Comparison of ENCODE assay signal across 8 cellular contexts in genomic region chr1:218345673-218346390, GRCh38. TPM values are rescaled to one million over a fixed set of nuclear protein-coding genes. Genes with fewer than 3 reads are reported as not detected.
DNase-seq lines count a peak whose midpoint lies in the region; ATAC-seq and TF ChIP-seq lines count a peak whose summit lies in the region.

No MANE protein-coding gene starts in this region.

- CTCF ChIA-PET in CD8-positive, alpha-beta memory T cell (lab: Charles Lee), result no interaction called here
- CTCF ChIA-PET in activated naive CD4-positive, alpha-beta T cell treated with anti-CD3 and anti-CD28 coated beads for 36 hours (lab: Charles Lee), result interaction anchor here (0.6 to 1.0 kb wide), 3 partner anchors 31 to 914 kb away, joined by 3 read pairs; no protein-coding TSS in a partner anchor

- H3K4me3 Mint-ChIP-seq in CD8-positive, alpha-beta memory T cell, result no peak overlapping the region
- no peak overlapping the region for H3K4me3 Mint-ChIP-seq in activated naive CD4-positive, alpha-beta T cell treated with anti-CD3 and anti-CD28 coated beads for 36 hours

- H3K9me3 Mint-ChIP-seq in CD8-positive, alpha-beta memory T cell, result no peaks in the 10 kb centered on the region
- H3K9me3 Mint-ChIP-seq in activated naive CD4-positive, alpha-beta T cell treated with anti-CD3 and anti-CD28 coated beads for 36 hours, result no peaks in the 10 kb centered on the region

- no peaks in the 10 kb centered on the region for H3K9me3 ChIP-seq in CD8-positive, alpha-beta memory T cell (ENCODE audit: low read length)
- H3K9me3 ChIP-seq in cardiac muscle cell (ENCODE audit: low read depth) (no peaks in the 10 kb centered on the region), osteoblast (ENCODE audit: low read depth, low read length) (no peaks in the 10 kb centered on the region)

- POLR2A ChIA-PET in CD8-positive, alpha-beta memory T cell (lab: Charles Lee), result no interaction called here

- intact Hi-C loops in activated naive CD4-positive, alpha-beta T cell treated with anti-CD3 and anti-CD28 coated beads for 36 hours (cut with micrococcal nuclease), result loop anchor here (1.0 to 2.0 kb wide), 3 partner anchors 29 to 829 kb away; no protein-coding TSS in a partner anchor

- TF ChIP-seq CTCF in cardiac muscle cell (IDR thresholded peaks at IDR 0.05; ENCODE audit: low read depth, low read length), result no peak
- no peak for TF ChIP-seq CTCF in osteoblast (IDR thresholded peaks at IDR 0.05; ENCODE audit: extremely low read depth, low read depth, low read length)

- peak in 3 of 5 donors; percentile 22 to 56 (median 27) for DNase-seq in CD8-positive, alpha-beta memory T cell
- DNase-seq in GM19238 (ENCODE audit: insufficient read length, low spot score) (peak; percentile 25), NCI-H510A treated with DMSO at 0.1 percent for 48 hours (lab: John Stamatoyannopoulos, UW) (peak; percentile 39), cardiac muscle cell (ENCODE audit: low read depth in 1 of 2, low spot score in 1 of 2) (peak; percentile 82 to 89), osteoblast (ENCODE audit: insufficient read length, low spot score, missing footprints) (peak; percentile 79), KG1 (lab: John Stamatoyannopoulos, UW) (no peak)
- peak; percentile 17 for DNase-seq in activated naive CD4-positive, alpha-beta T cell treated with anti-CD3 and anti-CD28 coated beads for 36 hours

- peak overlapping the region; percentile 96 for H3K4me2 ChIP-seq in osteoblast (ENCODE audit: insufficient read depth, low read length)

- H3K4me3 ChIP-seq in CD8-positive, alpha-beta memory T cell (ENCODE audit: low read length), result peak overlapping the region; percentile 61
- H3K4me3 ChIP-seq in cardiac muscle cell (peak overlapping the region; percentile 94), osteoblast (ENCODE audit: insufficient read depth, low read length) (peak overlapping the region; percentile 87)

- H3K79me2 ChIP-seq in osteoblast (ENCODE audit: insufficient read depth, low read length), result peaks cover 36% of the 10 kb centered on the region

- ATAC-seq in HG03139 (IDR thresholded peaks at IDR 0.05; ENCODE audit: unreplicated experiment), result peak; percentile 73

- no peaks in the 10 kb centered on the region for H4K20me1 ChIP-seq in osteoblast (ENCODE audit: insufficient read depth, low read length)

- no peak overlapping the region for H3K27ac ChIP-seq in CD8-positive, alpha-beta memory T cell (ENCODE audit: low read depth, low read length)
- H3K27ac ChIP-seq in cardiac muscle cell, result peak overlapping the region; percentile 93
- H3K27ac ChIP-seq in osteoblast (ENCODE audit: low read depth, low read length), result peak overlapping the region; percentile 93

- peak overlapping the region; percentile 80 for H2AFZ ChIP-seq in osteoblast (ENCODE audit: low read length)

- H3K36me3 Mint-ChIP-seq in CD8-positive, alpha-beta memory T cell, result peaks cover 0 to 5% (median 4%) of the 10 kb centered on the region in 3 donors
- H3K36me3 Mint-ChIP-seq in activated naive CD4-positive, alpha-beta T cell treated with anti-CD3 and anti-CD28 coated beads for 36 hours (ENCODE audit: low read depth), result peaks cover 10% of the 10 kb centered on the region

- H3K36me3 ChIP-seq in CD8-positive, alpha-beta memory T cell (ENCODE audit: insufficient read depth, low read length), result no peaks in the 10 kb centered on the region
- H3K36me3 ChIP-seq in cardiac muscle cell (peaks cover 6% of the 10 kb centered on the region), osteoblast (ENCODE audit: insufficient read depth, low read length) (no peaks in the 10 kb centered on the region)

- H3K4me1 Mint-ChIP-seq in CD8-positive, alpha-beta memory T cell, result peaks cover 24 to 41% (median 27%) of the 10 kb centered on the region in 3 donors
- H3K4me1 Mint-ChIP-seq in activated naive CD4-positive, alpha-beta T cell treated with anti-CD3 and anti-CD28 coated beads for 36 hours (ENCODE audit: low read depth), result peaks cover 22% of the 10 kb centered on the region

- H3K27me3 Mint-ChIP-seq in CD8-positive, alpha-beta memory T cell, result peaks cover 5 to 25% of the 10 kb centered on the region in 2 donors
- H3K27me3 Mint-ChIP-seq in activated naive CD4-positive, alpha-beta T cell treated with anti-CD3 and anti-CD28 coated beads for 36 hours (ENCODE audit: low read depth), result peaks cover 55% of the 10 kb centered on the region

- H3K27ac Mint-ChIP-seq in CD8-positive, alpha-beta memory T cell, result peak overlapping the region in 7 of 8 donors; percentile 5 to 76 (median 40)
- no peak overlapping the region for H3K27ac Mint-ChIP-seq in activated naive CD4-positive, alpha-beta T cell treated with anti-CD3 and anti-CD28 coated beads for 36 hours

- peaks cover 5% of the 10 kb centered on the region for H3K27me3 ChIP-seq in CD8-positive, alpha-beta memory T cell (ENCODE audit: insufficient read depth, low read length, poor library complexity, severe bottlenecking)
- H3K27me3 ChIP-seq in cardiac muscle cell, result no peaks in the 10 kb centered on the region
- no peaks in the 10 kb centered on the region for H3K27me3 ChIP-seq in osteoblast (ENCODE audit: insufficient read depth, low read length)

- H3K4me1 ChIP-seq in CD8-positive, alpha-beta memory T cell (ENCODE audit: insufficient read depth, low read length), result peaks cover 26% of the 10 kb centered on the region
- H3K4me1 ChIP-seq in cardiac muscle cell (ENCODE audit: low read depth), result peaks cover 26% of the 10 kb centered on the region
- peaks cover 12% of the 10 kb centered on the region for H3K4me1 ChIP-seq in osteoblast (ENCODE audit: insufficient read depth, low read length)

RNA-seq across cellular contexts. Expression of gene TGFB2, which starts 0.7 kb away (rescaled TPM):
- total RNA-seq in CD8-positive, alpha-beta memory T cell, result not detected
- not detected for polyA plus RNA-seq in CD8-positive, alpha-beta memory T cell
- under 1 TPM in 1 of 2 experiments, not detected in 1; 0.14 TPM for total RNA-seq in activated naive CD4-positive, alpha-beta T cell treated with anti-CD3 and anti-CD28 coated beads for 36 hours
- total RNA-seq in cardiac muscle cell (107 and 171 TPM in 2 replicates), osteoblast (12.7 and 13.4 TPM in 2 replicates)
- 132 and 210 TPM in 2 replicates for polyA plus RNA-seq in cardiac muscle cell

Comparison
In these comparisons a context has a peak if more than half of its experiments do, and no peak if none do; other contexts are left out.
1. RNA of gene TGFB2, which starts 0.7 kb away (total RNA-seq): 107 to 171 TPM in cardiac muscle cell and 12.7 to 13.4 TPM in osteoblast; 0.14 TPM in activated naive CD4-positive, alpha-beta T cell treated with anti-CD3 and anti-CD28 coated beads for 36 hours and not detected in CD8-positive, alpha-beta memory T cell; every median in the first group is over 10 times any median in the second.
2. Peak in every context shown above with its lines, with median percentiles within 50 percentile points of each other: H3K4me3 ChIP-seq.